ENCODE assay signal across 8 cellular contexts in genomic region chr11:123069878-123070821, GRCh38. TPM values are rescaled to one million over a fixed set of nuclear protein-coding genes. Genes with fewer than 3 reads are reported as not detected.
DNase-seq lines count a peak whose midpoint lies in the region; ATAC-seq and TF ChIP-seq lines count a peak whose summit lies in the region.

No MANE protein-coding gene starts in this region.

- peaks cover 22% of the 10 kb centered on the region for H3K36me3 Mint-ChIP-seq in activated naive CD4-positive, alpha-beta T cell treated with anti-CD3 and anti-CD28 coated beads, Interleukin-2, amount 10 ng/mL, durations not matched to agents 7 days and 5 days
- peaks cover 12% of the 10 kb centered on the region for H3K36me3 Mint-ChIP-seq in T-helper 2 cell treated with Interferon-gamma antibody and Interleukin-4, amounts not matched to agents 5 μg/mL and 100 μg/mL, for 36 hours (ENCODE audit: low read depth)

- peak overlapping the region; percentile 41 to 48 for H3K4me3 ChIP-seq in neutrophil (ENCODE audit: low read depth in 1 of 2, low read length in 1 of 2)
- no peak overlapping the region for H3K4me3 ChIP-seq in H7 (ENCODE audit: insufficient read depth, low read depth, low read length)

- no peaks in the 10 kb centered on the region for H3K27me3 ChIP-seq in neutrophil
- H3K27me3 ChIP-seq in H7 (ENCODE audit: control insufficient read depth, insufficient read depth, low read length), result no peaks in the 10 kb centered on the region

- intact Hi-C loops in posterior vena cava (cut with DNase I), result no loop called here

- peak; percentile 40 for ATAC-seq in HG03060 (IDR thresholded peaks at IDR 0.05; ENCODE audit: low read depth, unreplicated experiment)

- peak overlapping the region; percentile 76 for H3K4me3 Mint-ChIP-seq in activated naive CD4-positive, alpha-beta T cell treated with anti-CD3 and anti-CD28 coated beads, Interleukin-2, amount 10 ng/mL, durations not matched to agents 7 days and 5 days
- peak overlapping the region; percentile 91 for H3K4me3 Mint-ChIP-seq in T-helper 2 cell treated with Interferon-gamma antibody and Interleukin-4, amounts not matched to agents 5 μg/mL and 100 μg/mL, for 36 hours

- peak overlapping the region; percentile 100 for H3K27ac Mint-ChIP-seq in activated naive CD4-positive, alpha-beta T cell treated with anti-CD3 and anti-CD28 coated beads, Interleukin-2, amount 10 ng/mL, durations not matched to agents 7 days and 5 days
- peak overlapping the region; percentile 99 for H3K27ac Mint-ChIP-seq in T-helper 2 cell treated with Interferon-gamma antibody and Interleukin-4, amounts not matched to agents 5 μg/mL and 100 μg/mL, for 36 hours

- H3K27me3 Mint-ChIP-seq in activated naive CD4-positive, alpha-beta T cell treated with anti-CD3 and anti-CD28 coated beads, Interleukin-2, amount 10 ng/mL, durations not matched to agents 7 days and 5 days, result no peaks in the 10 kb centered on the region
- H3K27me3 Mint-ChIP-seq in T-helper 2 cell treated with Interferon-gamma antibody and Interleukin-4, amounts not matched to agents 5 μg/mL and 100 μg/mL, for 36 hours (ENCODE audit: low read depth), result no peaks in the 10 kb centered on the region

- H3K27ac ChIP-seq in neutrophil, result peak overlapping the region; percentile 82

- CTCF ChIA-PET in activated naive CD4-positive, alpha-beta T cell treated with anti-CD3 and anti-CD28 coated beads, Interleukin-2, amount 10 ng/mL, durations not matched to agents 7 days and 5 days (lab: Charles Lee), result interaction anchor here (1.2 to 2.6 kb wide), 5 partner anchors 9 to 40 kb away, joined by 4 to 11 read pairs (median 4); no protein-coding TSS in a partner anchor

- peaks cover 66% of the 10 kb centered on the region for H3K4me1 Mint-ChIP-seq in activated naive CD4-positive, alpha-beta T cell treated with anti-CD3 and anti-CD28 coated beads, Interleukin-2, amount 10 ng/mL, durations not matched to agents 7 days and 5 days
- H3K4me1 Mint-ChIP-seq in T-helper 2 cell treated with Interferon-gamma antibody and Interleukin-4, amounts not matched to agents 5 μg/mL and 100 μg/mL, for 36 hours (ENCODE audit: low read depth), result peaks cover 58% of the 10 kb centered on the region

- TF ChIP-seq CTCF in neutrophil (IDR thresholded peaks at IDR 0.05), result no peak

- H3K36me3 ChIP-seq in neutrophil (peaks cover 4% of the 10 kb centered on the region), H7 (replicated peaks; ENCODE audit: control insufficient read depth, insufficient read depth, low read length) (peaks cover 3% of the 10 kb centered on the region)

- no peaks in the 10 kb centered on the region for H3K9me3 ChIP-seq in neutrophil

- no peaks in the 10 kb centered on the region for H3K9me3 Mint-ChIP-seq in activated naive CD4-positive, alpha-beta T cell treated with anti-CD3 and anti-CD28 coated beads, Interleukin-2, amount 10 ng/mL, durations not matched to agents 7 days and 5 days
- no peaks in the 10 kb centered on the region for H3K9me3 Mint-ChIP-seq in T-helper 2 cell treated with Interferon-gamma antibody and Interleukin-4, amounts not matched to agents 5 μg/mL and 100 μg/mL, for 36 hours

- peak; percentile 45 for DNase-seq in activated naive CD4-positive, alpha-beta T cell treated with anti-CD3 and anti-CD28 coated beads, Interleukin-2, amount 10 ng/mL, durations not matched to agents 7 days and 5 days
- DNase-seq in activated naive CD4-positive, alpha-beta T cell (lab: John Stamatoyannopoulos, UW), result no peak
- no peak for DNase-seq in T-helper 2 cell treated with Interferon-gamma antibody and Interleukin-4, amounts not matched to agents 5 μg/mL and 100 μg/mL, for 36 hours (ENCODE audit: low spot score)
- DNase-seq in H7, result no peak
- DNase-seq in posterior vena cava (ENCODE audit: low spot score), result no peak
- no peak for DNase-seq in activated CD4-positive, CD25-positive, alpha-beta regulatory T cell (lab: John Stamatoyannopoulos, UW)

- peaks cover 22 to 26% of the 10 kb centered on the region in 2 experiments for H3K4me1 ChIP-seq in neutrophil (ENCODE audit: control insufficient read depth in 1 of 2, insufficient read depth in 1 of 2, low read depth in 1 of 2, low read length in 1 of 2)

RNA-seq across cellular contexts. Expression of gene HSPA8, which starts 8.2 kb away (rescaled TPM):
- 2,498 and 3,375 TPM in 2 replicates for total RNA-seq in H7 (2014; rRNA removed; shearing (Covaris generic))
- 100 to 1,000 TPM; 754 to 806 TPM for total RNA-seq in posterior vena cava
